In the genomic region with DNA sequence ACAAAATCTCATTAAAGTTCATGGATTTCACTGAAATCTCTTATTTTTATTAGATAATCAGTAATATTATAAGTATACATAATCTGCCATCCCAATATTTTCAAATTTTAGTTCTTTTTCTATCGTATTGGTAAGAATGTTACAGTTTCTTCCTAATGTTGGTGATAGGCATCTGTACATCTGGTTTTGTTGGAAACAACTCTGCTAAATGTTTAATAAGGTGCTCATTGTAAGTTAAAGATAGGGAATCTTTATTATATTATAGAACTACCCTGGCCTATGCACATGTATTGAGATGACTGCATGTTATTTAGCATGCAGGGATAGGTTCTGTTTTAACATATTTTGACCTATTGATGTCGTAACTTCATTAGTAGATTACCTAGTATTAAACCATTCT, we compare ENCODE assay signal across 8 cellular contexts.
"Had no signal": no experiment of that assay in that cellular context is flagged by ENCODE, and none has a peak within 500 bp of the region (broad histone marks: within the 10 kb centered on the region; RNA-seq: fewer than 3 reads in every experiment).

No MANE protein-coding gene starts in this region.

- H2AFZ ChIP-seq: GM23248 had no signal

- FAIRE-seq: HTR-8/SVneo, K562 had no signal

- H3K27ac Mint-ChIP-seq: H9 had no signal

- H3K4me3 ChIP-seq: GM23248, K562 had no signal

- H3K9ac ChIP-seq: GM23248 had no signal

- H3K4me1 Mint-ChIP-seq: H9 had no signal

- H3K4me3 Mint-ChIP-seq: H9 had no signal

- H3K27ac ChIP-seq: GM23248 had no signal

- DNase-seq: GM23248, GOT3, H9, HCEC 1CT, IMR-90, KG1 had no signal

- H3K9me3 Mint-ChIP-seq: H9 had no signal
